26 cellular contexts compared by ENCODE assay signal in the genomic region with DNA sequence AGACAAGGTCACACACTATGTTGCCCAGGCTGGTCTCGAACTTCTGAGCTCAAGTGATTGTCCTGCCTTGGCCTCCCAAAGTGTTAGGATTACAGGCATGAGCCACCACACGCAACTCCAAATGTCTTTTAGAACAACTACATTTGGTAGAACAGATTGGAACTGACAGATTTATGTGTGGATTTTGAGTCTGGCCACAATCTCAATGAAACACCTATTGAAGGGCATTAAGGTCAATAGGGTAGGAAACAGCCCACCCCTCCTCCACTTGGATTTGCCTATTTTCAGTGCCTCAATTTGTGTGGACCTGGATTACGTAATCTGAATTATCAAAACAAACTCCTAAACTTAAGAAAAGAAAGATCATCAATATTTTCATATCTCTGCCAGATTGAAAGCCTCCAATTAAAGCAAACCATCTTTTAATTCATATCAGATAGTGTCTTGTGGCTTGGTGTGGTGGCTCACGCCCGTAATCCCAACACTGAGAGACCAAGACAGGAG. TPM values are rescaled to one million over a fixed set of nuclear protein-coding genes. Genes with fewer than 3 reads are reported as not detected.
DNase-seq lines count a peak whose midpoint lies in the region; ATAC-seq, FAIRE-seq and TF ChIP-seq lines count a peak whose summit lies in the region.
"Had no signal": no experiment of that assay in that cellular context is flagged by ENCODE, and none has a peak within 500 bp of the region (broad histone marks: within the 10 kb centered on the region; RNA-seq: fewer than 3 reads in every experiment).

No MANE protein-coding gene starts in this region.

- FAIRE-seq in K562 (lab: Jason Lieb, UNC): no peak
- FAIRE-seq: A204.1, GM12878, GM12892, GM18507 had no signal

- H2AK9ac ChIP-seq in IMR-90 (replicated peaks; ENCODE audit: low read depth, low read length, poor library complexity): no peak overlapping the region

- H3K9me3 ChIP-seq in IMR-90 (ENCODE audit: control insufficient read depth, insufficient read depth, low read length): no peaks in the 10 kb centered on the region
- no peaks in the 10 kb centered on the region for H3K9me3 ChIP-seq in K562 (replicated peaks; ENCODE audit: control insufficient read depth, insufficient read depth, low read depth, low read length)
- H3K9me3 ChIP-seq in mammary epithelial cell (replicated peaks; ENCODE audit: insufficient read depth, low read length): no peaks in the 10 kb centered on the region
- H3K9me3 ChIP-seq: BE2C, BLaER1 had no signal

- BruUV-seq in IMR-90 (replicated peaks; lab: Mats Ljungman, UMichigan) (no TSS peak), K562 (replicated peaks; lab: Mats Ljungman, UMichigan) (no TSS peak), mammary epithelial cell (replicated peaks; lab: Mats Ljungman, UMichigan) (no TSS peak)

- in situ Hi-C loops in IMR-90 (cut with MboI; ENCODE audit: low sequenced_read_pairs) (no loop called here), K562 (cut with MboI) (no loop called here), mammary epithelial cell (cut with MboI; ENCODE audit: low sequenced_read_pairs in 2 of 2) (no loop called here)

- H4K5ac ChIP-seq in IMR-90 (ENCODE audit: low read depth, low read length): no peak overlapping the region

- no CpG with 5 or more reads among the region's 5 CpGs for WGBS in IMR-90 (ENCODE audit: extremely low coverage in 2 of 2, insufficient read length in 1 of 2), 2 experiments
- 15% methylated on average over 5 of the region's 5 CpGs for WGBS in K562 (ENCODE audit: insufficient coverage, low coverage, missing lambda C conversion rate)
- 85% methylated on average over 5 of the region's 5 CpGs for WGBS in mammary epithelial cell (ENCODE audit: low coverage, missing lambda C conversion rate)

- H3K79me2 ChIP-seq in K562 (ENCODE audit: control insufficient read depth, insufficient read depth, low read length): no peaks in the 10 kb centered on the region
- H3K79me2 ChIP-seq in mammary epithelial cell (ENCODE audit: insufficient read depth, low read length): no peaks in the 10 kb centered on the region

- H3K79me1 ChIP-seq in IMR-90 (ENCODE audit: low read depth in 1 of 2, low read length in 2 of 2): no peaks in the 10 kb centered on the region

- no peak overlapping the region for H3K18ac ChIP-seq in IMR-90 (ENCODE audit: low read depth, low read length)

- ATAC-seq in IMR-90 (ENCODE audit: low read depth): no peak
- no peak for ATAC-seq in K562
- ATAC-seq: GM12878 had no signal

- POLR2A ChIA-PET in IMR-90 (lab: Charles Lee; ENCODE audit: unreplicated experiment) (no interaction called here), K562 (lab: Yijun Ruan, JAX) (interaction anchor here (0.6 kb wide), 1 partner anchor 15 kb away, joined by 3 read pairs; no protein-coding TSS in a partner anchor)

- H3K9ac ChIP-seq in IMR-90 (ENCODE audit: low read depth, low read length): no peak overlapping the region
- no peak overlapping the region for H3K9ac ChIP-seq in K562 (ENCODE audit: insufficient read depth in 1 of 2, low read depth in 2 of 2, low read length in 2 of 2)
- no peak overlapping the region for H3K9ac ChIP-seq in mammary epithelial cell (ENCODE audit: insufficient read depth, low read length)
- H3K9ac ChIP-seq: BLaER1 had no signal

- CTCF ChIA-PET in IMR-90 (lab: Yijun Ruan, JAX): no interaction called here
- CTCF ChIA-PET in K562 (lab: Yijun Ruan, JAX; ENCODE audit: low intra/inter-chr PET ratio): no interaction called here
- CTCF ChIA-PET in mammary epithelial cell (lab: Charles Lee; ENCODE audit: low non-redundant PET): no interaction called here

- H3K36me3 ChIP-seq in IMR-90 (ENCODE audit: control insufficient read depth, insufficient read depth, low read length): no peaks in the 10 kb centered on the region
- no peaks in the 10 kb centered on the region for H3K36me3 ChIP-seq in K562 (ENCODE audit: control insufficient read depth, insufficient read depth, low read length)
- no peaks in the 10 kb centered on the region for H3K36me3 ChIP-seq in mammary epithelial cell (ENCODE audit: insufficient read depth, low read length)
- H3K36me3 ChIP-seq: BE2C, BLaER1 had no signal

- H3K27ac ChIP-seq in IMR-90 (ENCODE audit: insufficient read depth, low read length) (no peak overlapping the region), K562 (ENCODE audit: extremely low read depth, low read depth, low read length) (no peak overlapping the region), mammary epithelial cell (ENCODE audit: insufficient read depth, low read depth, low read length) (no peak overlapping the region)
- H3K27ac ChIP-seq: BLaER1 had no signal

- DNase-seq in IMR-90 (no peak), K562 (ENCODE audit: extremely low read depth in 1 of 4, low spot score in 3 of 4) (no peak), mammary epithelial cell (no peak), inferior parietal cortex (ENCODE audit: extremely low spot score) (no peak)
- DNase-seq: 8988T; ACHN; BE2C; C1 segment of cervical spinal cord; CD4-positive, alpha-beta memory T cell; CD4-positive, CD25-positive, alpha-beta regulatory T cell; CD8-positive, alpha-beta memory T cell; COR-L47; DMS153; DMS53; DMS79; DND-41; EL; GDM1 had no signal

- H3K27me3 ChIP-seq in IMR-90 (ENCODE audit: control insufficient read depth, insufficient read depth, low read length): no peaks in the 10 kb centered on the region
- H3K27me3 ChIP-seq in K562 (ENCODE audit: control insufficient read depth in 2 of 2, insufficient read depth in 2 of 2, low read length in 2 of 2): no peaks in the 10 kb centered on the region
- H3K27me3 ChIP-seq in mammary epithelial cell (ENCODE audit: insufficient read depth, low read length): no peaks in the 10 kb centered on the region
- H3K27me3 ChIP-seq: BE2C, BLaER1 had no signal

- no peak overlapping the region for H3K56ac ChIP-seq in IMR-90 (ENCODE audit: extremely low read depth, insufficient read depth, low read length)

- H2AFZ ChIP-seq in IMR-90 (replicated peaks; ENCODE audit: low read length, poor library complexity) (no peak overlapping the region), K562 (ENCODE audit: low read depth, low read length) (no peak overlapping the region), mammary epithelial cell (ENCODE audit: low read depth, low read length) (no peak overlapping the region)

- no peak overlapping the region for H3K23ac ChIP-seq in IMR-90 (ENCODE audit: low read depth, low read length)

- H2AK5ac ChIP-seq in IMR-90 (ENCODE audit: low read depth, low read length): no peak overlapping the region

- H2BK15ac ChIP-seq in IMR-90 (ENCODE audit: low read depth, low read length): no peak overlapping the region

- dilution Hi-C loops in IMR-90 (cut with HindIII; ENCODE audit: low sequenced_read_pairs, unreplicated experiment): no loop called here
- dilution Hi-C loops in mammary epithelial cell (cut with HindIII; ENCODE audit: low sequenced_read_pairs): no loop called here

- H4K91ac ChIP-seq in IMR-90 (ENCODE audit: insufficient read depth, low read depth, low read length): no peak overlapping the region

- TF ChIP-seq RAD21 in IMR-90 (IDR thresholded peaks at IDR 0.05; ENCODE audit: low read length) (no peak), K562 (CRISPR knock-in tag; conservative IDR thresholded peaks at IDR 0.05 in 1 of 2, IDR thresholded peaks at IDR 0.05 in 1 of 2) (no peak)

- TF ChIP-seq EP300 in K562 (IDR thresholded peaks at IDR 0.05; ENCODE audit: low read length): no peak

- H4K8ac ChIP-seq in IMR-90 (ENCODE audit: low read depth in 2 of 2, low read length in 2 of 2): no peak overlapping the region

- intact Hi-C loops in IMR-90 (cut with micrococcal nuclease): no loop called here
- intact Hi-C loops in K562 (cut with micrococcal nuclease): no loop called here
- intact Hi-C loops in mammary epithelial cell (cut with micrococcal nuclease): no loop called here

- H3K4me3 ChIP-seq in IMR-90 (ENCODE audit: insufficient read depth, low read depth, low read length): no peak overlapping the region
- H3K4me3 ChIP-seq in K562: no peak overlapping the region
- H3K4me3 ChIP-seq in mammary epithelial cell (replicated peaks in 1 of 3; ENCODE audit: insufficient read depth in 1 of 3, low read depth in 2 of 3, low read length in 3 of 3): no peak overlapping the region
- H3K4me3 ChIP-seq: BLaER1, GM12878 had no signal

- no peak overlapping the region for H2BK5ac ChIP-seq in IMR-90 (ENCODE audit: low read depth, low read length, poor library complexity, severe bottlenecking)

- no peak overlapping the region for H3K14ac ChIP-seq in IMR-90 (replicated peaks; ENCODE audit: low read depth, low read length)

- H3K4me2 ChIP-seq in IMR-90 (ENCODE audit: low read depth, low read length): no peak overlapping the region
- H3K4me2 ChIP-seq in K562 (ENCODE audit: insufficient read depth, low read length): no peak overlapping the region
- no peak overlapping the region for H3K4me2 ChIP-seq in mammary epithelial cell (ENCODE audit: insufficient read depth, low read depth, low read length)
- H3K4me2 ChIP-seq: BLaER1 had no signal

- H3K9me1 ChIP-seq in IMR-90 (ENCODE audit: insufficient read depth, low read length) (no peaks in the 10 kb centered on the region), K562 (ENCODE audit: control insufficient read depth, insufficient read depth, low read length) (no peaks in the 10 kb centered on the region)

- no peak overlapping the region for H2BK20ac ChIP-seq in IMR-90 (ENCODE audit: low read depth, low read length)

- H3K4ac ChIP-seq in IMR-90 (ENCODE audit: low read depth, low read length): no peak overlapping the region

- H4K20me1 ChIP-seq in IMR-90 (ENCODE audit: insufficient read depth, low read length) (no peaks in the 10 kb centered on the region), K562 (replicated peaks; ENCODE audit: control insufficient read depth, insufficient read depth, low read length) (no peaks in the 10 kb centered on the region), mammary epithelial cell (ENCODE audit: insufficient read depth, low read length) (no peaks in the 10 kb centered on the region)
- H4K20me1 ChIP-seq: BLaER1 had no signal

- TF ChIP-seq POLR2A in IMR-90 (IDR thresholded peaks at IDR 0.05; ENCODE audit: low read depth, low read length) (no peak), K562 (conservative IDR thresholded peaks at IDR 0.05) (no peak)

- H3K4me1 ChIP-seq in IMR-90 (ENCODE audit: control insufficient read depth, insufficient read depth, low read length) (no peaks in the 10 kb centered on the region; the same call in 1 of the 2 replicates), K562 (replicated peaks in 1 of 2; ENCODE audit: control insufficient read depth in 2 of 2, insufficient read depth in 2 of 2, low read length in 2 of 2) (0 out of 5 replicates have a peak, but pooled peaks cover 0 to 4% of the 10 kb centered on the region in 2 experiments), mammary epithelial cell (ENCODE audit: insufficient read depth, low read length) (no peaks in the 10 kb centered on the region)
- H3K4me1 ChIP-seq: BE2C, BLaER1 had no signal

- H2BK120ac ChIP-seq in IMR-90 (ENCODE audit: low read depth, low read length): no peak overlapping the region

- TF ChIP-seq CTCF in IMR-90 (conservative IDR thresholded peaks at IDR 0.05; ENCODE audit: low read depth, low read length) (no peak), K562 (IDR thresholded peaks at IDR 0.05 in 2 of 3, conservative IDR thresholded peaks at IDR 0.05 in 1 of 3; ENCODE audit: insufficient read depth in 2 of 3, low read depth in 1 of 3, low read length in 3 of 3) (no peak), mammary epithelial cell (conservative IDR thresholded peaks at IDR 0.05 in 1 of 2, IDR thresholded peaks at IDR 0.05 in 1 of 2; ENCODE audit: extremely low read depth in 1 of 2, insufficient read depth in 1 of 2, low read depth in 1 of 2, low read length in 2 of 2) (no peak)

RNA-seq across cellular contexts. Expression of gene CYP51A1, which starts 15.5 kb away (rescaled TPM):
- total RNA-seq in IMR-90 (2012; rRNA removed) (76.4 and 92.8 TPM in 2 replicates), K562 (2014; rRNA removed) (87.0 and 92.0 TPM in 2 replicates), K562 (2014; rRNA removed; fragmentation: Illumina TruSeq; extraction: Trizol) (151 and 168 TPM in 2 replicates), K562 (2015; rRNA removed; fragmentation: Illumina TruSeq; extraction: Trizol) (99.9 and 106 TPM in 2 replicates), K562 (2021) (107 and 109 TPM in 2 replicates), mammary epithelial cell (100 to 1,000 TPM; 213 to 238 TPM)
- polyA plus RNA-seq in IMR-90 (2012; rRNA removed) (9.5 and 12.1 TPM in 2 replicates), K562 (2011; rRNA removed) (25.5 and 35.4 TPM in 2 replicates), K562 (2014; fragmentation: Illumina TruSeq; extraction: Trizol) (71.1 and 80.3 TPM in 2 replicates), K562 (2014; fragmentation: Nextera tagmentation; extraction: Ambion mirVana) (10 to 100 TPM; 41.8 to 42.2 TPM), K562 (2014; rRNA removed) (62.0 and 62.2 TPM in 2 replicates), mammary epithelial cell (28.7 TPM)
- 3.9 and 5.0 TPM in 2 replicates for polyA plus RNA-seq in IMR-90 (2012; cell fraction: cytosol; rRNA removed)
- polyA plus RNA-seq in IMR-90 (2012; cell fraction: nucleus; rRNA removed; ENCODE audit: low replicate concordance): 0.67 and 2.5 TPM in 2 replicates
- total RNA-seq in K562 (2011; cell fraction: chromatin; rRNA removed; ENCODE audit: low replicate concordance): 73.8 and 158 TPM in 2 replicates
- total RNA-seq in K562 (2011; cell fraction: nucleolus; rRNA removed): 89.6 and 115 TPM in 2 replicates
- total RNA-seq in K562 (2011; cell fraction: nucleoplasm; rRNA removed): 151 and 183 TPM in 2 replicates
- polyA plus RNA-seq in K562 (2011; cell fraction: cytosol; rRNA removed): 14.1 and 20.6 TPM in 2 replicates
- polyA plus RNA-seq in K562 (2011; cell fraction: nucleus; rRNA removed): 7.0 and 10.3 TPM in 2 replicates
- 40.7 and 93.1 TPM in 2 replicates for polyA plus RNA-seq in K562 (2012)
- 65.2 and 67.5 TPM in 2 replicates for polyA minus RNA-seq in K562 (2011; rRNA and poly(A)+ RNA removed)
- 40.1 and 41.6 TPM in 2 replicates for polyA minus RNA-seq in K562 (2011; cell fraction: cytosol; rRNA and poly(A)+ RNA removed)
- 9.8 and 15.9 TPM in 2 replicates for polyA minus RNA-seq in K562 (2011; cell fraction: nucleus; rRNA and poly(A)+ RNA removed)
- 85.3 TPM for polyA minus RNA-seq in mammary epithelial cell

RNA-seq across cellular contexts. Expression of gene LRRD1, which starts 29.2 kb away (rescaled TPM):
- under 0.01 TPM in 2 replicates for total RNA-seq in IMR-90 (2012; rRNA removed)
- polyA plus RNA-seq in IMR-90 (2012; rRNA removed): 0.02 TPM in 1 of 2 replicates, not detected in the other
- polyA plus RNA-seq in IMR-90 (2012; cell fraction: cytosol; rRNA removed): not detected in 2 replicates
- 0.04 and 0.08 TPM in 2 replicates for polyA plus RNA-seq in IMR-90 (2012; cell fraction: nucleus; rRNA removed; ENCODE audit: low replicate concordance)
- not detected in 2 replicates for total RNA-seq in K562 (2011; cell fraction: chromatin; rRNA removed; ENCODE audit: low replicate concordance)
- total RNA-seq in K562 (2011; cell fraction: nucleolus; rRNA removed): not detected in 2 replicates
- not detected in 2 replicates for total RNA-seq in K562 (2011; cell fraction: nucleoplasm; rRNA removed)
- total RNA-seq in K562 (2014; rRNA removed): not detected in 2 replicates
- total RNA-seq in K562 (2014; rRNA removed; fragmentation: Illumina TruSeq; extraction: Trizol): 0.15 TPM in 1 of 2 replicates, not detected in the other
- total RNA-seq in K562 (2015; rRNA removed; fragmentation: Illumina TruSeq; extraction: Trizol): 0.07 TPM in 1 of 2 replicates, not detected in the other
- not detected in 2 replicates for total RNA-seq in K562 (2021)
- not detected in 2 replicates for polyA plus RNA-seq in K562 (2011; rRNA removed)
- polyA plus RNA-seq in K562 (2011; cell fraction: cytosol; rRNA removed): not detected in 2 replicates
- polyA plus RNA-seq in K562 (2011; cell fraction: nucleus; rRNA removed): not detected in 2 replicates
- not detected in 2 replicates for polyA plus RNA-seq in K562 (2012)
- not detected in 2 replicates for polyA plus RNA-seq in K562 (2014; fragmentation: Illumina TruSeq; extraction: Trizol)
- not detected for polyA plus RNA-seq in K562 (2014; fragmentation: Nextera tagmentation; extraction: Ambion mirVana)
- polyA plus RNA-seq in K562 (2014; rRNA removed): not detected in 2 replicates
- polyA minus RNA-seq in K562 (2011; rRNA and poly(A)+ RNA removed): not detected in 2 replicates
- polyA minus RNA-seq in K562 (2011; cell fraction: cytosol; rRNA and poly(A)+ RNA removed): not detected in 2 replicates
- polyA minus RNA-seq in K562 (2011; cell fraction: nucleus; rRNA and poly(A)+ RNA removed): not detected in 2 replicates
- under 1 TPM in 1 of 2 donors, not detected in 1; under 0.01 TPM for total RNA-seq in mammary epithelial cell
- polyA plus RNA-seq in mammary epithelial cell: not detected
- not detected for polyA minus RNA-seq in mammary epithelial cell
- total RNA-seq: A673; CD4-positive, alpha-beta memory T cell; CD8-positive, alpha-beta memory T cell had no signal
- polyA plus RNA-seq: AG04450; CD14-positive monocyte; CD4-positive, alpha-beta memory T cell; CD8-positive, alpha-beta memory T cell; GM12878 had no signal
